10 cellular contexts compared by ENCODE assay signal in the genomic region with DNA sequence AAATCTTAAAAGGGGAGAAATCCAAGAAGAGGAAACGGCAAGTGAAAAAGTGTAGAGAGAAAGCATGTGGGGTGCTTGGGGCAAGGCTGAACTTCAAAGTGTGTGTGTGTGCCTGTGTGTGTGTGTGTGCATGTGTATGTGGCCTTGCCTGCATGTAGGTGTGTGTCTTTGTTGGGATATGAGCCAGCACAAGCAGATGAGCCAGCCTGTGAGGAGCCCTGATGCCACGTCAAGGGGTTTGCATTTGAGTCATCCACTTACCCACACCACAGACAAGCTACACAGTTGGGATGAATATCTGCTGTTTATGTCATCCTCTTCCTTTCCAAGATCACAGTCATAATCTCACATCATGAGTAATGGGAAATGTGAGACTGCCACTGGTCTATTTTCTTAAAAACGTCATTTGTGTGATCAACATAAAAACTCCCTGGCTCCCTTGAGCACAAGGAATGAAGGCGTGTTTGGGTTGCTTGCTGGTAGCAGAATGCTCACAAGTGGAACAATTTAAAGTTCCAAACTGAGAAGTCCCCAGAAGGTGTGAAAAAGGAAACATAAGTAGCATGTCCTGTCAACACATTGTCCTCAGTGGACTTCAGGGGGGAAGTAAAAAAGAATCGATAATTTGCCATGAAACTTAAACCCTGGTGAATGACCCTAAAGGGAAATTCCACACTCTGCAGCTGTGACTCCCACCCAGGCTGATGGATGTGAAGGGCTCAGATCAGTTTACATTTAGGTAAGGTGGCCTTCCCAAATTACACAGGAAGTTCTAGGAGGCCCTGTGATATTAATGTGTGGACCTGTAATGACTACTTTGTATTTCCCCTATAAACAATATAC. TPM values are rescaled to one million over a fixed set of nuclear protein-coding genes. Genes with fewer than 3 reads are reported as not detected.
A peak's percentile ranks its signal among the peaks of the same experiment; 100 is the strongest.
DNase-seq lines count a peak whose midpoint lies in the region; ATAC-seq and TF ChIP-seq lines count a peak whose summit lies in the region.
"Had no signal": no experiment of that assay in that cellular context is flagged by ENCODE, and none has a peak within 500 bp of the region (broad histone marks: within the 10 kb centered on the region; RNA-seq: fewer than 3 reads in every experiment).

No MANE protein-coding gene starts in this region.

- no peak for TF ChIP-seq POLR2A in breast epithelium (IDR thresholded peaks at IDR 0.05)

- no peaks in the 10 kb centered on the region for H3K9me3 Mint-ChIP-seq in MCF 10A (ENCODE audit: unreplicated experiment)

- no peaks in the 10 kb centered on the region for H3K4me1 ChIP-seq in breast epithelium
- H3K4me1 ChIP-seq: body of pancreas had no signal

- no peak overlapping the region for H3K4me3 Mint-ChIP-seq in MCF 10A (ENCODE audit: unreplicated experiment)

- no peaks in the 10 kb centered on the region for H3K36me3 ChIP-seq in breast epithelium

- no peak overlapping the region for H3K4me3 ChIP-seq in breast epithelium
- H3K4me3 ChIP-seq in fibroblast of pulmonary artery (replicated peaks; ENCODE audit: low read depth, low read length), result no peak overlapping the region
- H3K4me3 ChIP-seq: body of pancreas had no signal

- H3K9me3 ChIP-seq in breast epithelium, result no peaks in the 10 kb centered on the region
- H3K9me3 ChIP-seq: body of pancreas had no signal

- peak overlapping the region; percentile 71 for H3K27ac Mint-ChIP-seq in MCF 10A (ENCODE audit: low read depth, unreplicated experiment)

- CTCF ChIA-PET in MCF 10A (lab: Yijun Ruan, JAX), result interaction anchor here (0.6 to 1.2 kb wide), 2 partner anchors 51 to 79 kb away, joined by 3 read pairs; no protein-coding TSS in a partner anchor

- no peak overlapping the region for H3K27ac ChIP-seq in breast epithelium
- H3K27ac ChIP-seq: body of pancreas had no signal

- H3K27me3 ChIP-seq in breast epithelium, result no peaks in the 10 kb centered on the region
- H3K27me3 ChIP-seq: body of pancreas had no signal

- H3K27me3 Mint-ChIP-seq in MCF 10A (ENCODE audit: insufficient read depth, unreplicated experiment), result peaks cover 12% of the 10 kb centered on the region

- ATAC-seq in HG03378 (IDR thresholded peaks at IDR 0.05; ENCODE audit: unreplicated experiment), result peak; percentile 90
- ATAC-seq: body of pancreas had no signal

- peaks cover 16% of the 10 kb centered on the region for H3K4me1 Mint-ChIP-seq in MCF 10A (ENCODE audit: insufficient read depth, unreplicated experiment)

- POLR2A ChIA-PET in MCF 10A (lab: Yijun Ruan, JAX), result interaction anchor here (0.7 to 1.3 kb wide), 6 partner anchors 13 to 711 kb away, joined by 3 to 4 read pairs (median 3); partner anchors contain the start of genes DDX28 and DUS2

- TF ChIP-seq CTCF in MCF 10A (IDR thresholded peaks at IDR 0.05; ENCODE audit: unreplicated experiment) (no peak), breast epithelium (IDR thresholded peaks at IDR 0.05) (no peak), fibroblast of pulmonary artery (IDR thresholded peaks at IDR 0.05; ENCODE audit: low read length, missing control alignments) (no peak)

- DNase-seq in MCF 10A (ENCODE audit: unreplicated experiment), result peak; percentile 94
- DNase-seq in breast epithelium (ENCODE audit: low spot score in 2 of 2), result no peak
- DNase-seq in activated CD4-positive, alpha-beta T cell treated with anti-CD3 and anti-CD28 coated beads, Interleukin-2, amount 50 U/mL, for 24 hours (ENCODE audit: low read depth in 1 of 2, low spot score in 1 of 2), result peak; percentile 53 to 89
- DNase-seq in fibroblast of pulmonary artery (ENCODE audit: low read depth), result peak; percentile 99
- peak; percentile 85 to 92 for DNase-seq in stimulated activated CD4-positive, alpha-beta T cell treated with anti-CD3 and anti-CD28 coated beads, Interleukin-15, amount 100 ng/mL, for 48 hours (ENCODE audit: low read depth in 2 of 2)
- no peak for DNase-seq in SKM-1 (lab: John Stamatoyannopoulos, UW; ENCODE audit: unreplicated experiment)
- no peak for DNase-seq in ecto neural progenitor cell (ENCODE audit: low spot score)
- DNase-seq: DND-41 had no signal

- TSS peak; percentile 98 for BruUV-seq in MCF 10A (replicated peaks; lab: Mats Ljungman, UMichigan)

- no peaks in the 10 kb centered on the region for H3K36me3 Mint-ChIP-seq in MCF 10A (ENCODE audit: insufficient read depth, unreplicated experiment)

- intact Hi-C loops in MCF 10A (cut with micrococcal nuclease) (loop anchor here (5.0 kb wide), 1 partner anchor 35 kb away; the partner anchor contains the start of gene PLEKHG4), breast epithelium (cut with DNase I; ENCODE audit: low total_unique reads) (no loop called here)

RNA-seq across cellular contexts. Expression of gene KCTD19, which starts 14.7 kb away (rescaled TPM):
- total RNA-seq in MCF 10A (2022), result not detected in 2 replicates
- total RNA-seq in breast epithelium, result 1 to 10 TPM in 1 of 3 donors, not detected in 2; 1.0 TPM

RNA-seq across cellular contexts. Expression of gene LRRC36, which starts 14.8 kb away (rescaled TPM):
- total RNA-seq in MCF 10A (2022), result not detected in 2 replicates
- total RNA-seq in breast epithelium, result 1 to 10 TPM in 1 of 3 donors, under 1 TPM in 2; 0.16 to 3.3 (median 0.59) TPM

RNA-seq across cellular contexts. Expression of gene PLEKHG4, which starts 32.5 kb away (rescaled TPM):
- total RNA-seq in MCF 10A (2022), result 30.4 and 32.7 TPM in 2 replicates
- 10 to 100 TPM; 15.0 to 26.2 (median 19.8) TPM for total RNA-seq in breast epithelium

Comparison
In these comparisons a context has a peak if more than half of its experiments do, and no peak if none do; other contexts are left out.
1. DNase-seq: peak in MCF 10A (single experiment), activated CD4-positive, alpha-beta T cell treated with anti-CD3 and anti-CD28 coated beads, Interleukin-2, amount 50 U/mL, for 24 hours (2 of 2), fibroblast of pulmonary artery (single experiment) and stimulated activated CD4-positive, alpha-beta T cell treated with anti-CD3 and anti-CD28 coated beads, Interleukin-15, amount 100 ng/mL, for 48 hours (2 of 2); none in breast epithelium (0 of 2), SKM-1 (single experiment) and ecto neural progenitor cell (single experiment).